In the genomic region with DNA sequence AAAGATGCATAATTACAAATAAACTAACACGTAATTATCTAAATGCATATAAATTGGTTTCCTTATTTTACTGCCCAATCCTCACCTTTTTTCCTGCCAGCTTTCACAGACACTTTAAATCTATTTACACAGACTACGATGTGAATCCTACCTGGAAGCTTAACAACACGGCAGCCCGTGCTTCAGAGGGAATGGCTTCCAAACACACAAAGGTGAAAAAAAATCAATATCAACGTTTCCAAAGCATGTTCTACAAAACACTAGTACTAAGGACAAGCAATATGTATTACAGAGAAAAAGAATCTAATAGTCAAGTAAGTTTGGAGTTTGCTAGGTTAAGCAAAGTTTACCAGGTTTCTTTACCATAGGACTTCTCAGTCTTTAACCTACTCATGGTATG, we compare ENCODE assay signal across 1 cellular context.
TF ChIP-seq lines count a peak whose summit lies in the region.

No MANE protein-coding gene starts in this region.

TF ChIP-seq in GM12878, 131 proteins besides CTCF, POLR2A, EP300 and RAD21 (continued from another document):
- TF ChIP-seq MTA2 (IDR thresholded peaks at IDR 0.05; ENCODE audit: low read depth) (no peak), RCOR1 (conservative IDR thresholded peaks at IDR 0.05; ENCODE audit: low read depth, low read length) (no peak), PAX8 (IDR thresholded peaks at IDR 0.05) (no peak), MEF2A (IDR thresholded peaks at IDR 0.05; ENCODE audit: insufficient read depth, low read depth, low read length) (no peak), HDAC2 (IDR thresholded peaks at IDR 0.05) (no peak), KLF5 (IDR thresholded peaks at IDR 0.05; ENCODE audit: partially characterized antibody) (no peak), SP1 (IDR thresholded peaks at IDR 0.05; ENCODE audit: low read depth, low read length) (no peak), ZBED1 (IDR thresholded peaks at IDR 0.05; ENCODE audit: borderline replicate concordance) (no peak), MAX (IDR thresholded peaks at IDR 0.05; ENCODE audit: low read depth, low read length) (no peak)
TF ChIP-seq in GM12878: peak in this region for 0.
